In the genomic region with DNA sequence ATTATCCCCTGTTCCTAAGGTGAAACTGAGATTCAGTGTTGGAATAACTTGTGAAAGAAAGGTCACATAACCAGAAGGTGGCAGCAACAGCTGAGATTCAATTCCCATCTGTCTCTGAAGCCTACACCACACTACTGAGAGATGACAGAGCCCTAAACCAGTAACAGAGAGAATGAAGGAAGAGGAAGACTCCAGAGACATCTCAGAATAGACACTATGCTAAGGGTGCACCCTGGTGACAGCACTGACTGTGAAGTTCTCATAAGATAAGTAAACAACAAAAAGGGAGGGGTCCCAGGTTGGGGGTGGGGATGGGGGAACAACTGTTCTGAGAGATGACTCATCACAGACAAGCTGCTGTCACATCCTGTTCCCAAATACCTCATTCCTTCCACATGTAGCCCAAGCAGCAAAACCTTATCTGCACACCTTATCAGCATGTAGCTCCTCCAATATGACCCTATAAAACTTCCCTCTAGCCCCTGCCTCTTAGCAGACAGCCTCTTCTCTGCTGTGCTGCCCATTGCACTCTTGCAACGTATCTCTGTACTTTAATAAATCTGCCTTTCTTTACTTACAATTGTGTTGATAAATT, we compare ENCODE assay signal across 1 cellular context.
TF ChIP-seq lines count a peak whose summit lies in the region.

No MANE protein-coding gene starts in this region.

TF ChIP-seq in K562, 482 proteins besides CTCF, POLR2A, EP300 and RAD21 (continued from another document and continues in another):
- TF ChIP-seq, protein P1, sequence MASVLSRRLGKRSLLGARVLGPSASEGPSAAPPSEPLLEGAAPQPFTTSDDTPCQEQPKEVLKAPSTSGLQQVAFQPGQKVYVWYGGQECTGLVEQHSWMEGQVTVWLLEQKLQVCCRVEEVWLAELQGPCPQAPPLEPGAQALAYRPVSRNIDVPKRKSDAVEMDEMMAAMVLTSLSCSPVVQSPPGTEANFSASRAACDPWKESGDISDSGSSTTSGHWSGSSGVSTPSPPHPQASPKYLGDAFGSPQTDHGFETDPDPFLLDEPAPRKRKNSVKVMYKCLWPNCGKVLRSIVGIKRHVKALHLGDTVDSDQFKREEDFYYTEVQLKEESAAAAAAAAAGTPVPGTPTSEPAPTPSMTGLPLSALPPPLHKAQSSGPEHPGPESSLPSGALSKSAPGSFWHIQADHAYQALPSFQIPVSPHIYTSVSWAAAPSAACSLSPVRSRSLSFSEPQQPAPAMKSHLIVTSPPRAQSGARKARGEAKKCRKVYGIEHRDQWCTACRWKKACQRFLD (CRISPR knock-in tag; IDR thresholded peaks at IDR 0.05), result no peak
- TF ChIP-seq ZNF311 (CRISPR knock-in tag; IDR thresholded peaks at IDR 0.05) (no peak), SAFB2 (IDR thresholded peaks at IDR 0.05; ENCODE audit: borderline replicate concordance, low read depth, low read length, severe bottlenecking) (no peak), EZH2 (IDR thresholded peaks at IDR 0.05; ENCODE audit: borderline replicate concordance, low read depth, low read length) (no peak), KAT7 (CRISPR knock-in tag; IDR thresholded peaks at IDR 0.05; ENCODE audit: borderline replicate concordance) (no peak), CTBP1 (IDR thresholded peaks at IDR 0.05; ENCODE audit: borderline replicate concordance) (no peak), ZNF184 (CRISPR knock-in tag; IDR thresholded peaks at IDR 0.05) (no peak), PTRF (tag; IDR thresholded peaks at IDR 0.05) (no peak), SETDB1 (IDR thresholded peaks at IDR 0.05; ENCODE audit: low read length) (no peak), SOX6 (IDR thresholded peaks at IDR 0.05) (no peak), CC2D1A (IDR thresholded peaks at IDR 0.05) (no peak), JUNB (CRISPR knock-in tag; conservative IDR thresholded peaks at IDR 0.05) (no peak; the same call in 1 of the 2 replicates), CBFB (CRISPR knock-in tag; IDR thresholded peaks at IDR 0.05) (no peak), SREBF2 (CRISPR knock-in tag; IDR thresholded peaks at IDR 0.05) (no peak), MEIS2 (IDR thresholded peaks at IDR 0.05; ENCODE audit: partially characterized antibody) (no peak), TBP (optimal IDR thresholded peaks at IDR 0.05; ENCODE audit: low read depth, low read length) (no peak), ZNF143 (CRISPR knock-in tag; IDR thresholded peaks at IDR 0.05) (no peak), RBM34 (IDR thresholded peaks at IDR 0.05; ENCODE audit: borderline replicate concordance, insufficient read depth, low read length) (no peak), DMBX1 (CRISPR knock-in tag; IDR thresholded peaks at IDR 0.05; ENCODE audit: borderline replicate concordance) (no peak), KLF16 (IDR thresholded peaks at IDR 0.05) (no peak), ZNF253 (CRISPR knock-in tag; conservative IDR thresholded peaks at IDR 0.05) (no peak), HDAC3 (IDR thresholded peaks at IDR 0.05; ENCODE audit: borderline replicate concordance, partially characterized antibody) (no peak), TRIM28 (IDR thresholded peaks at IDR 0.05) (peak; percentile 52; the same call in 1 of the 2 replicates), HNRNPUL1 (IDR thresholded peaks at IDR 0.05; ENCODE audit: low read length) (no peak), RBM39 (optimal IDR thresholded peaks at IDR 0.05; ENCODE audit: low read depth, low read length) (no peak), HDAC1 (IDR thresholded peaks at IDR 0.05) (no peak), TAF15 (IDR thresholded peaks at IDR 0.05; ENCODE audit: low read depth, low read length) (no peak), ZNF3 (CRISPR knock-in tag; IDR thresholded peaks at IDR 0.05) (no peak), RCOR1 (IDR thresholded peaks at IDR 0.05; ENCODE audit: borderline replicate concordance in 1 of 2, low read depth in 2 of 2, low read length in 2 of 2) (no peak; a peak in 1 of 4 replicates), HMG20A (CRISPR knock-in tag; conservative IDR thresholded peaks at IDR 0.05) (no peak), ZNF384 (IDR thresholded peaks at IDR 0.05; ENCODE audit: low read depth, low read length) (no peak), ZNF212 (CRISPR knock-in tag; IDR thresholded peaks at IDR 0.05) (no peak), ZNF431 (CRISPR knock-in tag; IDR thresholded peaks at IDR 0.05) (no peak), SMARCA4 (IDR thresholded peaks at IDR 0.05) (peak; percentile 42; the same call in 1 of the 2 replicates), ILF3 (IDR thresholded peaks at IDR 0.05; ENCODE audit: borderline replicate concordance) (no peak), KAT2B (IDR thresholded peaks at IDR 0.05; ENCODE audit: low read depth, low read length) (no peak), TEAD1 (CRISPR knock-in tag; IDR thresholded peaks at IDR 0.05) (no peak), NONO (IDR thresholded peaks at IDR 0.05; ENCODE audit: low read depth in 2 of 2, low read length in 1 of 2) (no peak), NR1H2 (CRISPR knock-in tag; IDR thresholded peaks at IDR 0.05) (no peak), HNRNPK (IDR thresholded peaks at IDR 0.05; ENCODE audit: low read depth, low read length, poor library complexity, severe bottlenecking) (no peak), SRSF7 (optimal IDR thresholded peaks at IDR 0.05; ENCODE audit: low read depth, low read length) (no peak), ZNF778 (CRISPR knock-in tag; IDR thresholded peaks at IDR 0.05) (no peak), ZC3H8 (IDR thresholded peaks at IDR 0.05) (no peak), ZKSCAN3 (CRISPR knock-in tag; IDR thresholded peaks at IDR 0.05) (no peak), ZNF224 (CRISPR knock-in tag; IDR thresholded peaks at IDR 0.05) (no peak), NR3C1 (CRISPR knock-in tag; IDR thresholded peaks at IDR 0.05) (no peak), DPF2 (IDR thresholded peaks at IDR 0.05) (peak; percentile 76), MAFF (IDR thresholded peaks at IDR 0.05; ENCODE audit: low read length) (no peak), ZNF121 (CRISPR knock-in tag; conservative IDR thresholded peaks at IDR 0.05) (peak; percentile 21; the same call in 1 of the 2 replicates), PHF21A (IDR thresholded peaks at IDR 0.05; ENCODE audit: borderline replicate concordance, low read depth) (no peak), CSDE1 (IDR thresholded peaks at IDR 0.05) (no peak), GABPB2 (CRISPR knock-in tag; conservative IDR thresholded peaks at IDR 0.05) (no peak), EWSR1 (IDR thresholded peaks at IDR 0.05; ENCODE audit: borderline replicate concordance, low read depth, partially characterized antibody) (no peak), KDM4B (IDR thresholded peaks at IDR 0.05; ENCODE audit: borderline replicate concordance in 2 of 2, low read depth in 1 of 2) (no peak)
- TF ChIP-seq, protein P2, sequence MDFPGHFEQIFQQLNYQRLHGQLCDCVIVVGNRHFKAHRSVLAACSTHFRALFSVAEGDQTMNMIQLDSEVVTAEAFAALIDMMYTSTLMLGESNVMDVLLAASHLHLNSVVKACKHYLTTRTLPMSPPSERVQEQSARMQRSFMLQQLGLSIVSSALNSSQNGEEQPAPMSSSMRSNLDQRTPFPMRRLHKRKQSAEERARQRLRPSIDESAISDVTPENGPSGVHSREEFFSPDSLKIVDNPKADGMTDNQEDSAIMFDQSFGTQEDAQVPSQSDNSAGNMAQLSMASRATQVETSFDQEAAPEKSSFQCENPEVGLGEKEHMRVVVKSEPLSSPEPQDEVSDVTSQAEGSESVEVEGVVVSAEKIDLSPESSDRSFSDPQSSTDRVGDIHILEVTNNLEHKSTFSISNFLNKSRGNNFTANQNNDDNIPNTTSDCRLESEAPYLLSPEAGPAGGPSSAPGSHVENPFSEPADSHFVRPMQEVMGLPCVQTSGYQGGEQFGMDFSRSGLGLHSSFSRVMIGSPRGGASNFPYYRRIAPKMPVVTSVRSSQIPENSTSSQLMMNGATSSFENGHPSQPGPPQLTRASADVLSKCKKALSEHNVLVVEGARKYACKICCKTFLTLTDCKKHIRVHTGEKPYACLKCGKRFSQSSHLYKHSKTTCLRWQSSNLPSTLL (IDR thresholded peaks at IDR 0.05), result no peak
- TF ChIP-seq, protein P3, sequence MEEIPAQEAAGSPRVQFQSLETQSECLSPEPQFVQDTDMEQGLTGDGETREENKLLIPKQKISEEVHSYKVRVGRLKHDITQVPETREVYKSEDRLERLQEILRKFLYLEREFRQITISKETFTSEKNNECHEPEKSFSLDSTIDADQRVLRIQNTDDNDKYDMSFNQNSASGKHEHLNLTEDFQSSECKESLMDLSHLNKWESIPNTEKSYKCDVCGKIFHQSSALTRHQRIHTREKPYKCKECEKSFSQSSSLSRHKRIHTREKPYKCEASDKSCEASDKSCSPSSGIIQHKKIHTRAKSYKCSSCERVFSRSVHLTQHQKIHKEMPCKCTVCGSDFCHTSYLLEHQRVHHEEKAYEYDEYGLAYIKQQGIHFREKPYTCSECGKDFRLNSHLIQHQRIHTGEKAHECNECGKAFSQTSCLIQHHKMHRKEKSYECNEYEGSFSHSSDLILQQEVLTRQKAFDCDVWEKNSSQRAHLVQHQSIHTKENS (CRISPR knock-in tag; IDR thresholded peaks at IDR 0.05), result no peak
- TF ChIP-seq, protein P4, sequence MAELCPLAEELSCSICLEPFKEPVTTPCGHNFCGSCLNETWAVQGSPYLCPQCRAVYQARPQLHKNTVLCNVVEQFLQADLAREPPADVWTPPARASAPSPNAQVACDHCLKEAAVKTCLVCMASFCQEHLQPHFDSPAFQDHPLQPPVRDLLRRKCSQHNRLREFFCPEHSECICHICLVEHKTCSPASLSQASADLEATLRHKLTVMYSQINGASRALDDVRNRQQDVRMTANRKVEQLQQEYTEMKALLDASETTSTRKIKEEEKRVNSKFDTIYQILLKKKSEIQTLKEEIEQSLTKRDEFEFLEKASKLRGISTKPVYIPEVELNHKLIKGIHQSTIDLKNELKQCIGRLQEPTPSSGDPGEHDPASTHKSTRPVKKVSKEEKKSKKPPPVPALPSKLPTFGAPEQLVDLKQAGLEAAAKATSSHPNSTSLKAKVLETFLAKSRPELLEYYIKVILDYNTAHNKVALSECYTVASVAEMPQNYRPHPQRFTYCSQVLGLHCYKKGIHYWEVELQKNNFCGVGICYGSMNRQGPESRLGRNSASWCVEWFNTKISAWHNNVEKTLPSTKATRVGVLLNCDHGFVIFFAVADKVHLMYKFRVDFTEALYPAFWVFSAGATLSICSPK (IDR thresholded peaks at IDR 0.05; ENCODE audit: borderline replicate concordance), result no peak
- TF ChIP-seq, protein P5, sequence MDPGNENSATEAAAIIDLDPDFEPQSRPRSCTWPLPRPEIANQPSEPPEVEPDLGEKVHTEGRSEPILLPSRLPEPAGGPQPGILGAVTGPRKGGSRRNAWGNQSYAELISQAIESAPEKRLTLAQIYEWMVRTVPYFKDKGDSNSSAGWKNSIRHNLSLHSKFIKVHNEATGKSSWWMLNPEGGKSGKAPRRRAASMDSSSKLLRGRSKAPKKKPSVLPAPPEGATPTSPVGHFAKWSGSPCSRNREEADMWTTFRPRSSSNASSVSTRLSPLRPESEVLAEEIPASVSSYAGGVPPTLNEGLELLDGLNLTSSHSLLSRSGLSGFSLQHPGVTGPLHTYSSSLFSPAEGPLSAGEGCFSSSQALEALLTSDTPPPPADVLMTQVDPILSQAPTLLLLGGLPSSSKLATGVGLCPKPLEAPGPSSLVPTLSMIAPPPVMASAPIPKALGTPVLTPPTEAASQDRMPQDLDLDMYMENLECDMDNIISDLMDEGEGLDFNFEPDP (CRISPR knock-in tag; IDR thresholded peaks at IDR 0.05), result no peak
- TF ChIP-seq, protein P6, sequence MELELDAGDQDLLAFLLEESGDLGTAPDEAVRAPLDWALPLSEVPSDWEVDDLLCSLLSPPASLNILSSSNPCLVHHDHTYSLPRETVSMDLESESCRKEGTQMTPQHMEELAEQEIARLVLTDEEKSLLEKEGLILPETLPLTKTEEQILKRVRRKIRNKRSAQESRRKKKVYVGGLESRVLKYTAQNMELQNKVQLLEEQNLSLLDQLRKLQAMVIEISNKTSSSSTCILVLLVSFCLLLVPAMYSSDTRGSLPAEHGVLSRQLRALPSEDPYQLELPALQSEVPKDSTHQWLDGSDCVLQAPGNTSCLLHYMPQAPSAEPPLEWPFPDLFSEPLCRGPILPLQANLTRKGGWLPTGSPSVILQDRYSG (tag; conservative IDR thresholded peaks at IDR 0.05; ENCODE audit: low read depth), result no peak
- TF ChIP-seq, protein P7, sequence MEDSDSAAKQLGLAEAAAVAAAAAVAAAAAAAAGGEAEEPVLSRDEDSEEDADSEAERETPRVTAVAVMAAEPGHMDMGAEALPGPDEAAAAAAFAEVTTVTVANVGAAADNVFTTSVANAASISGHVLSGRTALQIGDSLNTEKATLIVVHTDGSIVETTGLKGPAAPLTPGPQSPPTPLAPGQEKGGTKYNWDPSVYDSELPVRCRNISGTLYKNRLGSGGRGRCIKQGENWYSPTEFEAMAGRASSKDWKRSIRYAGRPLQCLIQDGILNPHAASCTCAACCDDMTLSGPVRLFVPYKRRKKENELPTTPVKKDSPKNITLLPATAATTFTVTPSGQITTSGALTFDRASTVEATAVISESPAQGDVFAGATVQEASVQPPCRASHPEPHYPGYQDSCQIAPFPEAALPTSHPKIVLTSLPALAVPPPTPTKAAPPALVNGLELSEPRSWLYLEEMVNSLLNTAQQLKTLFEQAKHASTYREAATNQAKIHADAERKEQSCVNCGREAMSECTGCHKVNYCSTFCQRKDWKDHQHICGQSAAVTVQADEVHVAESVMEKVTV (CRISPR knock-in tag; IDR thresholded peaks at IDR 0.05), result no peak
- TF ChIP-seq, protein P8, sequence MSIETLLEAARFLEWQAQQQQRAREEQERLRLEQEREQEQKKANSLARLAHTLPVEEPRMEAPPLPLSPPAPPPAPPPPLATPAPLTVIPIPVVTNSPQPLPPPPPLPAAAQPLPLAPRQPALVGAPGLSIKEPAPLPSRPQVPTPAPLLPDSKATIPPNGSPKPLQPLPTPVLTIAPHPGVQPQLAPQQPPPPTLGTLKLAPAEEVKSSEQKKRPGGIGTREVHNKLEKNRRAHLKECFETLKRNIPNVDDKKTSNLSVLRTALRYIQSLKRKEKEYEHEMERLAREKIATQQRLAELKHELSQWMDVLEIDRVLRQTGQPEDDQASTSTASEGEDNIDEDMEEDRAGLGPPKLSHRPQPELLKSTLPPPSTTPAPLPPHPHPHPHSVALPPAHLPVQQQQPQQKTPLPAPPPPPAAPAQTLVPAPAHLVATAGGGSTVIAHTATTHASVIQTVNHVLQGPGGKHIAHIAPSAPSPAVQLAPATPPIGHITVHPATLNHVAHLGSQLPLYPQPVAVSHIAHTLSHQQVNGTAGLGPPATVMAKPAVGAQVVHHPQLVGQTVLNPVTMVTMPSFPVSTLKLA (conservative IDR thresholded peaks at IDR 0.05), result 0 out of 4 replicates have a peak, but pooled peaks of 1 of the 2 experiments have one; percentile 25
- TF ChIP-seq, protein P9, sequence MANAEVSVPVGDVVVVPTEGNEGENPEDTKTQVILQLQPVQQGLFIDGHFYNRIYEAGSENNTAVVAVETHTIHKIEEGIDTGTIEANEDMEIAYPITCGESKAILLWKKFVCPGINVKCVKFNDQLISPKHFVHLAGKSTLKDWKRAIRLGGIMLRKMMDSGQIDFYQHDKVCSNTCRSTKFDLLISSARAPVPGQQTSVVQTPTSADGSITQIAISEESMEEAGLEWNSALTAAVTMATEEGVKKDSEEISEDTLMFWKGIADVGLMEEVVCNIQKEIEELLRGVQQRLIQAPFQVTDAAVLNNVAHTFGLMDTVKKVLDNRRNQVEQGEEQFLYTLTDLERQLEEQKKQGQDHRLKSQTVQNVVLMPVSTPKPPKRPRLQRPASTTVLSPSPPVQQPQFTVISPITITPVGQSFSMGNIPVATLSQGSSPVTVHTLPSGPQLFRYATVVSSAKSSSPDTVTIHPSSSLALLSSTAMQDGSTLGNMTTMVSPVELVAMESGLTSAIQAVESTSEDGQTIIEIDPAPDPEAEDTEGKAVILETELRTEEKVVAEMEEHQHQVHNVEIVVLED (CRISPR knock-in tag; IDR thresholded peaks at IDR 0.05), result no peak
